17 cellular contexts compared by ENCODE assay signal in the genomic region with DNA sequence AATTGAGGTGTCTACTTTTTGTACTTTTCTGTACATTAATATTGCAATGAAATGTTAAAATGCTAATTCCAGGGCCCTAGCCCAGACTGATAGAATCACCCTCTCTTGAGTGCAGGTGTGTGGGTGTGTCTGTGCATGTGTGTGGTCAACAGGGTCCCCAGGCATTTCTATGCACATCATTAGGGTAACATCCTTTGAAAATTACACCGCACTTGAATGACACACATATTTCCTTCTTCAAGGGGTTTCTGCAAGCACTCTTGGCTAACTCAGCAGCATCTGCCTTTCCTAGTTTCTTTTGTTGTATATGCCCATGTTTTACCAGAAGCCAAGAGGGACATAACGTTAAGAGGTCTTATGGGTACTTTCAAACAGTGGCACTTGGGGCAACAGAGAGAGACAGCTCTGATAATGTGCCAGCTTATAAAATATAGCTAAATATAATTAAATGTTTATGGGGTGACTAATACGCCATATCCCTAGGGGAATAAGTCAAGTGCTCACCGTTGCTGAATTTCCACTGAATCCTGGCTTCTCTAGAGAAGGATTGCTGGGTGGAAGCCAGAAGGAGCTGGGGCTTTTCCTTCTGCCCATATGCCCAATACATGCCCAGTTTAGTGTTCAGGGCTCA. TPM values are rescaled to one million over a fixed set of nuclear protein-coding genes. Genes with fewer than 3 reads are reported as not detected.
A peak's percentile ranks its signal among the peaks of the same experiment; 100 is the strongest.
DNase-seq lines count a peak whose midpoint lies in the region; TF ChIP-seq lines count a peak whose summit lies in the region.
"Had no signal": no experiment of that assay in that cellular context is flagged by ENCODE, and none has a peak within 500 bp of the region (broad histone marks: within the 10 kb centered on the region; RNA-seq: fewer than 3 reads in every experiment).

No MANE protein-coding gene starts in this region.

- TF ChIP-seq EP300 in sigmoid colon (IDR thresholded peaks at IDR 0.05), result peak; percentile 15 to 85 (median 76)

- TF ChIP-seq CTCF in sigmoid colon (IDR thresholded peaks at IDR 0.05), result no peak

- H3K4me3 ChIP-seq in sigmoid colon, result no peak overlapping the region
- H3K4me3 ChIP-seq: gastroesophageal sphincter, testis had no signal

- no peaks in the 10 kb centered on the region for H3K27me3 ChIP-seq in sigmoid colon
- H3K27me3 ChIP-seq: gastroesophageal sphincter, testis had no signal

- TF ChIP-seq POLR2A in sigmoid colon (IDR thresholded peaks at IDR 0.05), result no peak

- peaks cover 3% of the 10 kb centered on the region for H3K4me1 Mint-ChIP-seq in activated CD4-positive, alpha-beta memory T cell treated with anti-CD3 and anti-CD28 coated beads, Interleukin-2, amount 10 ng/mL, durations not matched to agents 7 days and 5 days

- H3K36me3 ChIP-seq in sigmoid colon, result no peaks in the 10 kb centered on the region
- H3K36me3 ChIP-seq: gastroesophageal sphincter had no signal

- peaks cover 10% of the 10 kb centered on the region for H3K9me3 Mint-ChIP-seq in activated CD4-positive, alpha-beta memory T cell treated with anti-CD3 and anti-CD28 coated beads, Interleukin-2, amount 10 ng/mL, durations not matched to agents 7 days and 5 days

- 58 to 70% methylated on average over 4 of the region's 4 CpGs for WGBS in sigmoid colon, 2 donors

- no peak overlapping the region for H3K4me3 Mint-ChIP-seq in activated CD4-positive, alpha-beta memory T cell treated with anti-CD3 and anti-CD28 coated beads, Interleukin-2, amount 10 ng/mL, durations not matched to agents 7 days and 5 days
- H3K4me3 Mint-ChIP-seq: activated B cell treated with CpG ODN at 0.5 μM for 24 hours, neural crest cell had no signal

- intact Hi-C loops in sigmoid colon (cut with DNase I), result loop anchor here (5.0 to 10.0 kb wide), 2 partner anchors 62 to 151 kb away; no protein-coding TSS in a partner anchor

- POLR2A ChIA-PET in activated CD4-positive, alpha-beta memory T cell treated with anti-CD3 and anti-CD28 coated beads, Interleukin-2, amount 10 ng/mL, durations not matched to agents 7 days and 5 days (lab: Charles Lee), result no interaction called here

- H3K36me3 Mint-ChIP-seq in activated CD4-positive, alpha-beta memory T cell treated with anti-CD3 and anti-CD28 coated beads, Interleukin-2, amount 10 ng/mL, durations not matched to agents 7 days and 5 days (ENCODE audit: low read depth), result no peaks in the 10 kb centered on the region

- no peaks in the 10 kb centered on the region for H3K27me3 Mint-ChIP-seq in activated CD4-positive, alpha-beta memory T cell treated with anti-CD3 and anti-CD28 coated beads, Interleukin-2, amount 10 ng/mL, durations not matched to agents 7 days and 5 days

- no peak overlapping the region for H3K27ac Mint-ChIP-seq in activated CD4-positive, alpha-beta memory T cell treated with anti-CD3 and anti-CD28 coated beads, Interleukin-2, amount 10 ng/mL, durations not matched to agents 7 days and 5 days
- H3K27ac Mint-ChIP-seq: activated B cell treated with CpG ODN at 0.5 μM for 24 hours had no signal

- H3K27ac ChIP-seq in sigmoid colon, result peak overlapping the region in 3 of 4 donors; percentile 73 to 82 (median 79)
- H3K27ac ChIP-seq: gastroesophageal sphincter, HL-60, testis had no signal

- DNase-seq in DMS79 (lab: John Stamatoyannopoulos, UW) (peak; percentile 47), LHCN-M2 (ENCODE audit: low read depth) (peak; percentile 19), RPMI7951 (ENCODE audit: low read depth) (peak; percentile 34), sigmoid colon (peak; percentile 74), NCI-H748 (lab: John Stamatoyannopoulos, UW; ENCODE audit: unreplicated experiment) (no peak)
- DNase-seq in activated CD4-positive, alpha-beta memory T cell treated with anti-CD3 and anti-CD28 coated beads, Interleukin-2, amount 10 ng/mL, durations not matched to agents 7 days and 5 days, result no peak
- DNase-seq in stimulated activated CD4-positive, alpha-beta T cell treated with anti-CD3 and anti-CD28 coated beads, Interleukin-2, amount 100 ng/mL, for 48 hours, result no peak
- DNase-seq: activated B cell treated with CpG ODN at 0.5 μM for 24 hours; activated CD4-positive, alpha-beta T cell treated with anti-CD3 and anti-CD28 coated beads, Interleukin-2, amount 50 U/mL, for 48 hours; activated effector memory CD4-positive, alpha-beta T cell treated with Interleukin-2 at 50 U/mL for 16 hours; KBM-7; NCI-H2107; NCI-H748 treated with DMSO at 0.1 percent for 48 hours; testis had no signal

- CTCF ChIA-PET in activated CD4-positive, alpha-beta memory T cell treated with anti-CD3 and anti-CD28 coated beads, Interleukin-2, amount 10 ng/mL, durations not matched to agents 7 days and 5 days (lab: Charles Lee), result no interaction called here

- H3K4me1 ChIP-seq in sigmoid colon, result peaks cover 2 to 42% (median 34%) of the 10 kb centered on the region in 4 donors
- H3K4me1 ChIP-seq: testis had no signal

- H3K9me3 ChIP-seq in sigmoid colon, result no peaks in the 10 kb centered on the region
- H3K9me3 ChIP-seq: gastroesophageal sphincter, testis had no signal

RNA-seq across cellular contexts. Expression of a gene that starts 54.5 kb away (rescaled TPM):
- total RNA-seq in LHCN-M2 (2014; rRNA removed) (2.6 and 3.0 TPM in 2 replicates), sigmoid colon (100 to 1,000 TPM; 150 to 226 (median 210) TPM)
- 4.8 TPM for polyA plus RNA-seq in LHCN-M2 (2012)
- total RNA-seq in RPMI7951 (2014; rRNA removed; shearing (Covaris generic)), result 51.9 and 56.7 TPM in 2 replicates
- 10 to 100 TPM in 1 of 3 donors, 1 to 10 TPM in 2; 4.2 to 36.1 (median 6.0) TPM for polyA plus RNA-seq in sigmoid colon
- total RNA-seq in activated CD4-positive, alpha-beta memory T cell treated with anti-CD3 and anti-CD28 coated beads, Interleukin-2, amount 10 ng/mL, durations not matched to agents 7 days and 5 days, result 10 to 100 TPM; 43.0 to 43.7 TPM

Comparison
In these comparisons a context has a peak if more than half of its experiments do, and no peak if none do; other contexts are left out.
1. DNase-seq: peak in DMS79 (single experiment), LHCN-M2 (single experiment), RPMI7951 (single experiment) and sigmoid colon (single experiment); none in activated CD4-positive, alpha-beta memory T cell treated with anti-CD3 and anti-CD28 coated beads, Interleukin-2, amount 10 ng/mL, durations not matched to agents 7 days and 5 days (single experiment), NCI-H748 (single experiment) and stimulated activated CD4-positive, alpha-beta T cell treated with anti-CD3 and anti-CD28 coated beads, Interleukin-2, amount 100 ng/mL, for 48 hours (0 of 2).
2. RNA of a gene that starts 54.5 kb away (total RNA-seq): 150 to 226 TPM in sigmoid colon, 51.9 to 56.7 TPM in RPMI7951 and 43.0 to 43.7 TPM in activated CD4-positive, alpha-beta memory T cell treated with anti-CD3 and anti-CD28 coated beads, Interleukin-2, amount 10 ng/mL, durations not matched to agents 7 days and 5 days; 2.6 to 3.0 TPM in LHCN-M2; every median in the first group is over 10 times any median in the second.